ENCODE assay signal across 1 cellular context in the genomic region with DNA sequence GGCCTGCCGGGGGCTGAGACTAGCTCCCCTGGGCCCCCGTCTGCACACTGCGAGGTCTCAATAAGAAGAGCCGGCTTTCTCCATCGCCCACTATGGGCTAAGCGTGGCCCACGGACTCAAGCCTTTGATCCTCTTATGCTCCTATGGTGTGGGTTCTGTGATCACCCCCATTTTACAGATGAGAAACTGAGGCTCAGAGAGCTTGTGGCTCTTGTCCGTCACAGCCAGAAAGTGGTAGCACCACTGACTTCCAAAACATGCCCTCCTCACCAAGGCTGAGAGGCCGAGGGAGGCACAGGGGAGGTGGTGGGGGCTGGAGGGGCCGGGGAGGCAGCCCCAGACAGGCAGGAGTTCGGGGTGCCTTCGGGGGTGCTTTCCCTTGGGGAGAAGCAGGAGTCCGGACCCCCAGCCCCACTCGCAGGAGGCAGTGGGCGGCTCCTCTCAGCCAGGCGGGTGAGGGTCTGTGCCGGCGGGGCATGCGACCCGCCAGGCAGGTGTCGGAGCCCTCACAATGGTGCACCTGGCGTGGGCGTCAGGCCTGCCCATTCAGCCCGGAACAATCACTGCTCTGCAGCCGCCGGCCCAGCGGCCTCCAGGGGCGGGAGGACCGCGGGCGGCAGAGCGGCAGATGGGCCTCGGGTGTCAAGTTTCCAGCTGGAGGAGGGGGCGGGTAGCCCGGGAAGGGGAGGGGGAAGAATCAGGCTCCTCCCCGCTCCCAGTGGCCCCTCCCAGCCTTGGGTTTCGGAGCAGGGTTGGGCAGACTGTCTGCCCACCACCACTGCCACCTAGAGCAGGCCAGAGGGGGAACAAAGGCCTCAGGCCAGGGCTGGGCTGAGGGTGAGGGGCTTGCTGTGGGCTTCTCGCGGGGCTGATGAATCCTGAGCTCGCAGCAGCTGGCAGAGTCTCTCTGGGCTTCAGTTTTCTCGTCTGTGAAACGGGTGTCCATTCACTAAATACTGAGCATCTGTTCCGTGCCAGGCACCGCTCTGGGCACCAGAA.
A peak's percentile ranks its signal among the peaks of the same experiment; 100 is the strongest.
TF ChIP-seq lines count a peak whose summit lies in the region.

No MANE protein-coding gene starts in this region.

TF ChIP-seq in HEK293, 187 proteins besides CTCF, POLR2A, EP300 and RAD21 (continued from another document and continues in another):
- TF ChIP-seq INSM2 (tag by site-specific recombination; IDR thresholded peaks at IDR 0.05) = no peak
- TF ChIP-seq SP3 (tag by site-specific recombination; IDR thresholded peaks at IDR 0.05) = peak; percentile 56
- peak; percentile 46; the same call in 1 of the 2 replicates for TF ChIP-seq ZBTB10 (tag by site-specific recombination; IDR thresholded peaks at IDR 0.05)
- no peak for TF ChIP-seq ZNF423 (tag by site-specific recombination; IDR thresholded peaks at IDR 0.05)
- no peak for TF ChIP-seq SALL2 (tag by site-specific recombination; IDR thresholded peaks at IDR 0.05; ENCODE audit: borderline replicate concordance)
- TF ChIP-seq, protein P1, sequence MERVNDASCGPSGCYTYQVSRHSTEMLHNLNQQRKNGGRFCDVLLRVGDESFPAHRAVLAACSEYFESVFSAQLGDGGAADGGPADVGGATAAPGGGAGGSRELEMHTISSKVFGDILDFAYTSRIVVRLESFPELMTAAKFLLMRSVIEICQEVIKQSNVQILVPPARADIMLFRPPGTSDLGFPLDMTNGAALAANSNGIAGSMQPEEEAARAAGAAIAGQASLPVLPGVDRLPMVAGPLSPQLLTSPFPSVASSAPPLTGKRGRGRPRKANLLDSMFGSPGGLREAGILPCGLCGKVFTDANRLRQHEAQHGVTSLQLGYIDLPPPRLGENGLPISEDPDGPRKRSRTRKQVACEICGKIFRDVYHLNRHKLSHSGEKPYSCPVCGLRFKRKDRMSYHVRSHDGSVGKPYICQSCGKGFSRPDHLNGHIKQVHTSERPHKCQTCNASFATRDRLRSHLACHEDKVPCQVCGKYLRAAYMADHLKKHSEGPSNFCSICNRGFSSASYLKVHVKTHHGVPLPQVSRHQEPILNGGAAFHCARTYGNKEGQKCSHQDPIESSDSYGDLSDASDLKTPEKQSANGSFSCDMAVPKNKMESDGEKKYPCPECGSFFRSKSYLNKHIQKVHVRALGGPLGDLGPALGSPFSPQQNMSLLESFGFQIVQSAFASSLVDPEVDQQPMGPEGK (tag by site-specific recombination; IDR thresholded peaks at IDR 0.05) = peak; percentile 79
- no peak for TF ChIP-seq ZNF112 (tag by site-specific recombination; IDR thresholded peaks at IDR 0.05)
- TF ChIP-seq ZNF155 (tag by site-specific recombination; IDR thresholded peaks at IDR 0.05) = no peak
- no peak for TF ChIP-seq BCL11A (tag by site-specific recombination; IDR thresholded peaks at IDR 0.05; ENCODE audit: low read depth)
- no peak for TF ChIP-seq RBAK (tag by site-specific recombination; IDR thresholded peaks at IDR 0.05)
- TF ChIP-seq PRDM1 (tag by site-specific recombination; IDR thresholded peaks at IDR 0.05) = no peak
- TF ChIP-seq KLF1 (tag by site-specific recombination; IDR thresholded peaks at IDR 0.05) = peak; percentile 58; the same call in 1 of the 2 replicates
- TF ChIP-seq ZNF391 (tag by site-specific recombination; IDR thresholded peaks at IDR 0.05; ENCODE audit: borderline replicate concordance, low read depth) = no peak
- no peak for TF ChIP-seq ZNF514 (tag by site-specific recombination; IDR thresholded peaks at IDR 0.05)
- no peak for TF ChIP-seq ZBTB48 (tag by site-specific recombination; IDR thresholded peaks at IDR 0.05)
- no peak for TF ChIP-seq ZFP69B (tag by site-specific recombination; IDR thresholded peaks at IDR 0.05)
- TF ChIP-seq, protein P2, sequence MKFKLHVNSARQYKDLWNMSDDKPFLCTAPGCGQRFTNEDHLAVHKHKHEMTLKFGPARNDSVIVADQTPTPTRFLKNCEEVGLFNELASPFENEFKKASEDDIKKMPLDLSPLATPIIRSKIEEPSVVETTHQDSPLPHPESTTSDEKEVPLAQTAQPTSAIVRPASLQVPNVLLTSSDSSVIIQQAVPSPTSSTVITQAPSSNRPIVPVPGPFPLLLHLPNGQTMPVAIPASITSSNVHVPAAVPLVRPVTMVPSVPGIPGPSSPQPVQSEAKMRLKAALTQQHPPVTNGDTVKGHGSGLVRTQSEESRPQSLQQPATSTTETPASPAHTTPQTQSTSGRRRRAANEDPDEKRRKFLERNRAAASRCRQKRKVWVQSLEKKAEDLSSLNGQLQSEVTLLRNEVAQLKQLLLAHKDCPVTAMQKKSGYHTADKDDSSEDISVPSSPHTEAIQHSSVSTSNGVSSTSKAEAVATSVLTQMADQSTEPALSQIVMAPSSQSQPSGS (tag by site-specific recombination; IDR thresholded peaks at IDR 0.05; ENCODE audit: low read depth) = no peak
- TF ChIP-seq BCL11B (tag by site-specific recombination; IDR thresholded peaks at IDR 0.05; ENCODE audit: low read depth) = no peak
- TF ChIP-seq, protein P3, sequence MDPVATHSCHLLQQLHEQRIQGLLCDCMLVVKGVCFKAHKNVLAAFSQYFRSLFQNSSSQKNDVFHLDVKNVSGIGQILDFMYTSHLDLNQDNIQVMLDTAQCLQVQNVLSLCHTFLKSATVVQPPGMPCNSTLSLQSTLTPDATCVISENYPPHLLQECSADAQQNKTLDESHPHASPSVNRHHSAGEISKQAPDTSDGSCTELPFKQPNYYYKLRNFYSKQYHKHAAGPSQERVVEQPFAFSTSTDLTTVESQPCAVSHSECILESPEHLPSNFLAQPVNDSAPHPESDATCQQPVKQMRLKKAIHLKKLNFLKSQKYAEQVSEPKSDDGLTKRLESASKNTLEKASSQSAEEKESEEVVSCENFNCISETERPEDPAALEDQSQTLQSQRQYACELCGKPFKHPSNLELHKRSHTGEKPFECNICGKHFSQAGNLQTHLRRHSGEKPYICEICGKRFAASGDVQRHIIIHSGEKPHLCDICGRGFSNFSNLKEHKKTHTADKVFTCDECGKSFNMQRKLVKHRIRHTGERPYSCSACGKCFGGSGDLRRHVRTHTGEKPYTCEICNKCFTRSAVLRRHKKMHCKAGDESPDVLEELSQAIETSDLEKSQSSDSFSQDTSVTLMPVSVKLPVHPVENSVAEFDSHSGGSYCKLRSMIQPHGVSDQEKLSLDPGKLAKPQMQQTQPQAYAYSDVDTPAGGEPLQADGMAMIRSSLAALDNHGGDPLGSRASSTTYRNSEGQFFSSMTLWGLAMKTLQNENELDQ (tag by site-specific recombination; IDR thresholded peaks at IDR 0.05; ENCODE audit: low read depth) = no peak
- no peak for TF ChIP-seq ZNF2 (tag by site-specific recombination; IDR thresholded peaks at IDR 0.05)
- no peak for TF ChIP-seq KLF7 (tag by site-specific recombination; IDR thresholded peaks at IDR 0.05; ENCODE audit: borderline replicate concordance)
- TF ChIP-seq MEIS1 (CRISPR knock-in tag; IDR thresholded peaks at IDR 0.05; ENCODE audit: borderline replicate concordance) = no peak
- TF ChIP-seq HOXD13 (CRISPR knock-in tag; IDR thresholded peaks at IDR 0.05; ENCODE audit: borderline replicate concordance) = no peak
- no peak for TF ChIP-seq ZNF175 (tag by site-specific recombination; IDR thresholded peaks at IDR 0.05)
- TF ChIP-seq ZNF37A (tag by site-specific recombination; IDR thresholded peaks at IDR 0.05) = no peak
- TF ChIP-seq, protein P4, sequence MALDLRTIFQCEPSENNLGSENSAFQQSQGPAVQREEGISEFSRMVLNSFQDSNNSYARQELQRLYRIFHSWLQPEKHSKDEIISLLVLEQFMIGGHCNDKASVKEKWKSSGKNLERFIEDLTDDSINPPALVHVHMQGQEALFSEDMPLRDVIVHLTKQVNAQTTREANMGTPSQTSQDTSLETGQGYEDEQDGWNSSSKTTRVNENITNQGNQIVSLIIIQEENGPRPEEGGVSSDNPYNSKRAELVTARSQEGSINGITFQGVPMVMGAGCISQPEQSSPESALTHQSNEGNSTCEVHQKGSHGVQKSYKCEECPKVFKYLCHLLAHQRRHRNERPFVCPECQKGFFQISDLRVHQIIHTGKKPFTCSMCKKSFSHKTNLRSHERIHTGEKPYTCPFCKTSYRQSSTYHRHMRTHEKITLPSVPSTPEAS (tag by site-specific recombination; IDR thresholded peaks at IDR 0.05) = no peak
- TF ChIP-seq ZNF280C (tag by site-specific recombination; IDR thresholded peaks at IDR 0.05) = no peak
- TF ChIP-seq ZNF416 (tag by site-specific recombination; IDR thresholded peaks at IDR 0.05) = no peak
- peak; percentile 91 for TF ChIP-seq ZNF449 (tag by site-specific recombination; IDR thresholded peaks at IDR 0.05)
- no peak for TF ChIP-seq YY1 (tag by site-specific recombination; IDR thresholded peaks at IDR 0.05)
- TF ChIP-seq ZNF174 (tag by site-specific recombination; IDR thresholded peaks at IDR 0.05) = no peak
- TF ChIP-seq ZNF10 (tag by site-specific recombination; IDR thresholded peaks at IDR 0.05) = no peak
- no peak for TF ChIP-seq ZNF24 (tag by site-specific recombination; IDR thresholded peaks at IDR 0.05)
- TF ChIP-seq ZBTB21 (tag by site-specific recombination; IDR thresholded peaks at IDR 0.05) = no peak
- TF ChIP-seq, protein P5, sequence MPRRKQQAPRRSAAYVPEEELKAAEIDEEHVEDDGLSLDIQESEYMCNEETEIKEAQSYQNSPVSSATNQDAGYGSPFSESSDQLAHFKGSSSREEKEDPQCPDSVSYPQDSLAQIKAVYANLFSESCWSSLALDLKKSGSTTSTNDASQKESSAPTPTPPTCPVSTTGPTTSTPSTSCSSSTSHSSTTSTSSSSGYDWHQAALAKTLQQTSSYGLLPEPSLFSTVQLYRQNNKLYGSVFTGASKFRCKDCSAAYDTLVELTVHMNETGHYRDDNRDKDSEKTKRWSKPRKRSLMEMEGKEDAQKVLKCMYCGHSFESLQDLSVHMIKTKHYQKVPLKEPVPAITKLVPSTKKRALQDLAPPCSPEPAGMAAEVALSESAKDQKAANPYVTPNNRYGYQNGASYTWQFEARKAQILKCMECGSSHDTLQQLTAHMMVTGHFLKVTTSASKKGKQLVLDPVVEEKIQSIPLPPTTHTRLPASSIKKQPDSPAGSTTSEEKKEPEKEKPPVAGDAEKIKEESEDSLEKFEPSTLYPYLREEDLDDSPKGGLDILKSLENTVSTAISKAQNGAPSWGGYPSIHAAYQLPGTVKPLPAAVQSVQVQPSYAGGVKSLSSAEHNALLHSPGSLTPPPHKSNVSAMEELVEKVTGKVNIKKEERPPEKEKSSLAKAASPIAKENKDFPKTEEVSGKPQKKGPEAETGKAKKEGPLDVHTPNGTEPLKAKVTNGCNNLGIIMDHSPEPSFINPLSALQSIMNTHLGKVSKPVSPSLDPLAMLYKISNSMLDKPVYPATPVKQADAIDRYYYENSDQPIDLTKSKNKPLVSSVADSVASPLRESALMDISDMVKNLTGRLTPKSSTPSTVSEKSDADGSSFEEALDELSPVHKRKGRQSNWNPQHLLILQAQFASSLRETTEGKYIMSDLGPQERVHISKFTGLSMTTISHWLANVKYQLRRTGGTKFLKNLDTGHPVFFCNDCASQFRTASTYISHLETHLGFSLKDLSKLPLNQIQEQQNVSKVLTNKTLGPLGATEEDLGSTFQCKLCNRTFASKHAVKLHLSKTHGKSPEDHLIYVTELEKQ (tag by site-specific recombination; IDR thresholded peaks at IDR 0.05; ENCODE audit: borderline replicate concordance) = no peak
- TF ChIP-seq ZNF214 (tag by site-specific recombination; IDR thresholded peaks at IDR 0.05; ENCODE audit: borderline replicate concordance) = no peak
- TF ChIP-seq OSR2 (tag by site-specific recombination; IDR thresholded peaks at IDR 0.05) = no peak
